8 cellular contexts compared by ENCODE assay signal in the genomic region with DNA sequence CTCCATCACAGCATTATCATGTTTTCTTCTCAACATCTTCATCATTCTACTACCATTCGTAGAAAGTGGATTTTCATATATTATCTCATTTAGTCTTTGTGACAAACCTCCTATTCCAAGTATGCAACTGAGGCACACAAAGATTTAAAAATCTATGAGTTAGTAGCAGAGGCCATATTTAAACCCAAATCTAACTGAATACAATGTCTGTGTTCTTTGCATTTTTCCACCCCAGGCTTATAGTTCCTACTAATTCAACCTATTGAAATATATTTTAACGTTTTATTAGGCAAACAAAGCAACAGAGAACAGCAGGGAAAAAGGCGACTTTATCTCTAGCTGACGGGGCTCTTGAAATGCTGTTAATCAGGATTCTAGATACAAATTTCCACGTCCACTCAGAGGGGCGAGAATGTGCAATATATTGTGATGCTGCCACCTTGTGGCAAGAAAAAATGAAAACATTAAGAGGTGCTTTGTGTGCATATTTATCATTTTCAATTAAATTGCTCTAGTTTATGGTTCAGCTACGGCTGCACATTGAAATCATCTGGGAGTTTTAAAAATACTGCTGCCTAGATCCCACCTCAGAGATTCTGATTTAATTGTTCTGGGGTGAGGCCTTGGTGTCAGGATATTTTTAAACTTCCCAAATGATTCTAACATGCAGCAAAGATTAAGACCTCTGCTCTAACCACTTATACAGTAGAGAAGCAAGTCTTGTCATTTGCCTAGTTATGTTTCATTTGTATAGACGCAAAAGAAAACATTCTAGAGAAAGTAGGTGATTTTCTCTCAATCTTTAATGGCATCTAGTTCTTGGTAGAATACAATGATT.
A peak's percentile ranks its signal among the peaks of the same experiment; 100 is the strongest.
DNase-seq lines count a peak whose midpoint lies in the region; ATAC-seq, FAIRE-seq and TF ChIP-seq lines count a peak whose summit lies in the region.

No MANE protein-coding gene starts in this region.

- ATAC-seq in GM18499 (IDR thresholded peaks at IDR 0.05; ENCODE audit: insufficient read depth, unreplicated experiment) (peak; percentile 69), HG03378 (IDR thresholded peaks at IDR 0.05; ENCODE audit: unreplicated experiment) (peak; percentile 78)

- H3K4me1 Mint-ChIP-seq in chondrocyte (ENCODE audit: low read depth): peaks cover 4% of the 10 kb centered on the region

- no peak overlapping the region for H3K27ac Mint-ChIP-seq in chondrocyte (ENCODE audit: unreplicated experiment)

- no peak for FAIRE-seq in frontal cortex (lab: Jason Lieb, UNC)

- H3K4me3 ChIP-seq in AG10803 (ENCODE audit: low read length): no peak overlapping the region

- peaks cover 6% of the 10 kb centered on the region for H3K9me3 Mint-ChIP-seq in chondrocyte (ENCODE audit: low read depth)

- no peaks in the 10 kb centered on the region for H3K27me3 Mint-ChIP-seq in chondrocyte (ENCODE audit: low read depth)

- TF ChIP-seq CTCF in AG10803 (conservative IDR thresholded peaks at IDR 0.05; ENCODE audit: low read length) (peak; percentile 65), chondrocyte (IDR thresholded peaks at IDR 0.05) (peak; percentile 96)

- peaks cover 10% of the 10 kb centered on the region for H3K36me3 Mint-ChIP-seq in chondrocyte (ENCODE audit: low read depth)

- DNase-seq in AG10803 (ENCODE audit: low read depth): peak; percentile 56
- peak; percentile 6 for DNase-seq in NOMO-1 treated with dmso at 0.1 percent for 144 hours (lab: John Stamatoyannopoulos, UW; ENCODE audit: unreplicated experiment)
- DNase-seq in chondrocyte (ENCODE audit: low spot score): no peak
- DNase-seq in medulla oblongata (ENCODE audit: extremely low spot score): peak; percentile 89
- DNase-seq in frontal cortex (ENCODE audit: low spot score in 2 of 2): no peak
- DNase-seq in stimulated activated CD4-positive, alpha-beta T cell treated with anti-CD3 and anti-CD28 coated beads, Interleukin-2, amount 100 ng/mL, for 24 hours: no peak

- H3K4me3 Mint-ChIP-seq in chondrocyte (ENCODE audit: unreplicated experiment): no peak overlapping the region

Comparison
In these comparisons a context has a peak if more than half of its experiments do, and no peak if none do; other contexts are left out.
1. DNase-seq: peak in AG10803 (single experiment), NOMO-1 treated with dmso at 0.1 percent for 144 hours (single experiment) and medulla oblongata (single experiment); none in chondrocyte (single experiment), frontal cortex (0 of 2) and stimulated activated CD4-positive, alpha-beta T cell treated with anti-CD3 and anti-CD28 coated beads, Interleukin-2, amount 100 ng/mL, for 24 hours (0 of 2).